In genomic region chr7:107622429-107622828, GRCh38 we compare ENCODE assay signal across 11 cellular contexts. TPM values are rescaled to one million over a fixed set of nuclear protein-coding genes. Genes with fewer than 3 reads are reported as not detected.
DNase-seq lines count a peak whose midpoint lies in the region; ATAC-seq, FAIRE-seq and TF ChIP-seq lines count a peak whose summit lies in the region.
"Had no signal": no experiment of that assay in that cellular context is flagged by ENCODE, and none has a peak within 500 bp of the region (broad histone marks: within the 10 kb centered on the region; RNA-seq: fewer than 3 reads in every experiment).

No MANE protein-coding gene starts in this region.

- no peaks in the 10 kb centered on the region for H3K4me1 Mint-ChIP-seq in endodermal cell
- H3K4me1 Mint-ChIP-seq: neural progenitor cell had no signal

- no peaks in the 10 kb centered on the region for H3K9me3 ChIP-seq in right cardiac atrium (ENCODE audit: control insufficient read depth, low read length)
- H3K9me3 ChIP-seq in endodermal cell (ENCODE audit: control insufficient read depth, low read length) = no peaks in the 10 kb centered on the region
- no peaks in the 10 kb centered on the region for H3K9me3 ChIP-seq in thyroid gland

- peak; percentile 60 for DNase-seq in AG04449 (ENCODE audit: low read depth, low spot score)
- peak; percentile 17 for DNase-seq in H54 (ENCODE audit: insufficient read length, low spot score)
- DNase-seq in SKM-1 treated with dmso at 0.1 percent for 144 hours (lab: John Stamatoyannopoulos, UW; ENCODE audit: unreplicated experiment) = peak; percentile 93
- no peak for DNase-seq in right cardiac atrium
- no peak for DNase-seq in NCI-H2196 (lab: John Stamatoyannopoulos, UW; ENCODE audit: unreplicated experiment)
- no peak for DNase-seq in dorsolateral prefrontal cortex
- no peak for DNase-seq in endodermal cell
- DNase-seq in thyroid gland = no peak

- TF ChIP-seq CTCF in AG04449 (IDR thresholded peaks at IDR 0.05; ENCODE audit: insufficient read depth, low read length, missing control alignments) (no peak), dorsolateral prefrontal cortex (IDR thresholded peaks at IDR 0.05 in 54 of 56, conservative IDR thresholded peaks at IDR 0.05 in 2 of 56; ENCODE audit: low read depth in 1 of 56, partially characterized antibody in 56 of 56) (no peak), endodermal cell (conservative IDR thresholded peaks at IDR 0.05) (no peak), thyroid gland (IDR thresholded peaks at IDR 0.05) (no peak)

- H3K27me3 ChIP-seq in right cardiac atrium (ENCODE audit: control insufficient read depth, insufficient read depth) = no peaks in the 10 kb centered on the region
- H3K27me3 ChIP-seq in dorsolateral prefrontal cortex = no peaks in the 10 kb centered on the region
- H3K27me3 ChIP-seq in endodermal cell (ENCODE audit: control insufficient read depth, insufficient read depth, low read length, poor library complexity, severe bottlenecking) = no peaks in the 10 kb centered on the region
- H3K27me3 ChIP-seq in thyroid gland = no peaks in the 10 kb centered on the region
- H3K27me3 ChIP-seq: neural progenitor cell had no signal

- FAIRE-seq in H54 (lab: Jason Lieb, UNC) = peak; percentile 81
- FAIRE-seq: D721Med had no signal

- no peaks in the 10 kb centered on the region for H3K27me3 Mint-ChIP-seq in endodermal cell (ENCODE audit: insufficient read depth)

- H3K36me3 ChIP-seq in endodermal cell (ENCODE audit: control insufficient read depth, insufficient read depth, low read length) = peaks cover 27% of the 10 kb centered on the region
- no peaks in the 10 kb centered on the region for H3K36me3 ChIP-seq in thyroid gland
- H3K36me3 ChIP-seq: neural progenitor cell had no signal

- H3K27ac Mint-ChIP-seq in endodermal cell = no peak overlapping the region
- H3K27ac Mint-ChIP-seq: neural progenitor cell; T-helper 2 cell treated with Interferon-gamma antibody and Interleukin-4, amounts not matched to agents 5 μg/mL and 100 μg/mL, for 36 hours had no signal

- WGBS in right cardiac atrium = 64% methylated on average over 1 of the region's 1 CpG
- 89 to 91% methylated on average over 1 of the region's 1 CpG for WGBS in endodermal cell (ENCODE audit: insufficient coverage in 1 of 2, insufficient read length in 1 of 2), 2 experiments
- 78 to 86% methylated on average over 1 of the region's 1 CpG for WGBS in thyroid gland, 2 donors

- no peak overlapping the region for H3K4me3 Mint-ChIP-seq in endodermal cell
- H3K4me3 Mint-ChIP-seq: neural progenitor cell; T-helper 2 cell treated with Interferon-gamma antibody and Interleukin-4, amounts not matched to agents 5 μg/mL and 100 μg/mL, for 36 hours had no signal

- no peaks in the 10 kb centered on the region for H3K9me3 Mint-ChIP-seq in endodermal cell
- H3K9me3 Mint-ChIP-seq: neural progenitor cell had no signal

- H3K9ac ChIP-seq in endodermal cell (ENCODE audit: extremely low read depth, low read length, poor library complexity, severe bottlenecking) = no peak overlapping the region
- H3K9ac ChIP-seq: neural progenitor cell had no signal

- POLR2A ChIA-PET in AG04449 (lab: Yijun Ruan, JAX) = no interaction called here

- no peak overlapping the region for H3K27ac ChIP-seq in right cardiac atrium (ENCODE audit: low read length)
- H3K27ac ChIP-seq in dorsolateral prefrontal cortex = peak overlapping the region in 6 of 59 donors; percentile 3 to 61 (median 26)
- H3K27ac ChIP-seq in endodermal cell (ENCODE audit: low read depth, low read length) = no peak overlapping the region
- H3K27ac ChIP-seq in thyroid gland = no peak overlapping the region
- H3K27ac ChIP-seq: neural progenitor cell had no signal

- CTCF ChIA-PET in AG04449 (lab: Yijun Ruan, JAX) = no interaction called here

- no peak overlapping the region for H3K4me3 ChIP-seq in AG04449 (ENCODE audit: low read depth, low read length)
- H3K4me3 ChIP-seq in right cardiac atrium (ENCODE audit: low read length) = no peak overlapping the region
- H3K4me3 ChIP-seq in dorsolateral prefrontal cortex = no peak overlapping the region
- H3K4me3 ChIP-seq in endodermal cell (ENCODE audit: low read length) = no peak overlapping the region
- H3K4me3 ChIP-seq in thyroid gland (replicated peaks in 1 of 3) = no peak overlapping the region
- H3K4me3 ChIP-seq: neural progenitor cell had no signal

- TF ChIP-seq POLR2A in H54 (IDR thresholded peaks at IDR 0.05; ENCODE audit: low read depth, low read length) (no peak), thyroid gland (IDR thresholded peaks at IDR 0.05) (no peak)

- intact Hi-C loops in right cardiac atrium (cut with DNase I) = no loop called here
- intact Hi-C loops in dorsolateral prefrontal cortex (cut with DNase I) = no loop called here
- intact Hi-C loops in thyroid gland (cut with DNase I) = no loop called here

- ATAC-seq in right cardiac atrium = peak; percentile 55 to 60

- no peaks in the 10 kb centered on the region for H3K4me1 ChIP-seq in right cardiac atrium (ENCODE audit: control insufficient read depth, insufficient read depth, low read length)
- no peaks in the 10 kb centered on the region for H3K4me1 ChIP-seq in endodermal cell (ENCODE audit: control insufficient read depth, insufficient read depth, low read length)
- no peaks in the 10 kb centered on the region for H3K4me1 ChIP-seq in thyroid gland
- H3K4me1 ChIP-seq: neural progenitor cell had no signal

- H3K36me3 Mint-ChIP-seq in endodermal cell (ENCODE audit: low read depth) = no peaks in the 10 kb centered on the region
- H3K36me3 Mint-ChIP-seq: neural progenitor cell had no signal

RNA-seq across cellular contexts. Expression of gene SLC26A4, which starts 38.2 kb away (rescaled TPM):
- under 1 TPM; 0.32 to 0.84 (median 0.47) TPM for total RNA-seq in right cardiac atrium
- polyA plus RNA-seq in right cardiac atrium = 0.23 TPM
- total RNA-seq in dorsolateral prefrontal cortex = 10 to 100 TPM in 74 of 120 experiments, 1 to 10 TPM in 46; 3.9 to 24.3 (median 11.0) TPM
- under 1 TPM in 1 of 2 donors, not detected in 1; 0.42 TPM for total RNA-seq in endodermal cell
- not detected for polyA plus RNA-seq in endodermal cell (2013, experiment 1 of 2)
- polyA plus RNA-seq in endodermal cell (2013, experiment 2 of 2) = 0.17 TPM
- 100 to 1,000 TPM; 193 to 299 (median 254) TPM for total RNA-seq in thyroid gland

RNA-seq across cellular contexts. Expression of gene BCAP29, which starts 42.4 kb away (rescaled TPM):
- total RNA-seq in right cardiac atrium (100 to 1,000 TPM in 2 of 4 donors, 10 to 100 TPM in 2; 91.8 to 107 (median 103) TPM), dorsolateral prefrontal cortex (100 to 1,000 TPM in 94 of 120 experiments, 10 to 100 TPM in 26; 61.4 to 148 (median 112) TPM), endodermal cell (10 to 100 TPM; 39.5 to 46.0 TPM), thyroid gland (100 to 1,000 TPM; 217 to 276 (median 221) TPM)
- 53.8 TPM for polyA plus RNA-seq in right cardiac atrium
- 31.8 TPM for polyA plus RNA-seq in endodermal cell (2013, experiment 1 of 2)
- 38.3 TPM for polyA plus RNA-seq in endodermal cell (2013, experiment 2 of 2)

RNA-seq across cellular contexts. Expression of gene DUS4L, which starts 58.7 kb away (rescaled TPM):
- total RNA-seq in right cardiac atrium (1 to 10 TPM; 6.8 to 8.4 (median 7.9) TPM), dorsolateral prefrontal cortex (10 to 100 TPM in 76 of 120 experiments, 1 to 10 TPM in 44; 5.6 to 15.9 (median 10.8) TPM), endodermal cell (10 to 100 TPM; 13.2 to 18.0 TPM), thyroid gland (10 to 100 TPM; 14.6 to 16.9 (median 16.1) TPM)
- polyA plus RNA-seq in right cardiac atrium = 6.1 TPM
- 16.8 TPM for polyA plus RNA-seq in endodermal cell (2013, experiment 1 of 2)
- polyA plus RNA-seq in endodermal cell (2013, experiment 2 of 2) = 14.1 TPM

RNA-seq across cellular contexts. Expression of gene COG5, which starts 58.7 kb away (rescaled TPM):
- total RNA-seq in right cardiac atrium (10 to 100 TPM; 40.6 to 59.2 (median 46.7) TPM), dorsolateral prefrontal cortex (10 to 100 TPM; 37.1 to 87.3 (median 52.6) TPM), endodermal cell (10 to 100 TPM; 25.5 to 34.7 TPM), thyroid gland (100 to 1,000 TPM; 108 to 268 (median 148) TPM)
- 18.5 TPM for polyA plus RNA-seq in right cardiac atrium
- polyA plus RNA-seq in endodermal cell (2013, experiment 1 of 2) = 29.6 TPM
- polyA plus RNA-seq in endodermal cell (2013, experiment 2 of 2) = 25.3 TPM

Comparison
In these comparisons a context has a peak if more than half of its experiments do, and no peak if none do; other contexts are left out.
1. DNase-seq: peak in AG04449 (single experiment), H54 (single experiment) and SKM-1 treated with dmso at 0.1 percent for 144 hours (single experiment); none in right cardiac atrium (0 of 3), NCI-H2196 (single experiment), dorsolateral prefrontal cortex (0 of 10), endodermal cell (single experiment) and thyroid gland (0 of 2).
2. RNA of gene SLC26A4, which starts 38.2 kb away (total RNA-seq): 193 to 299 TPM in thyroid gland; 3.9 to 24.3 TPM in dorsolateral prefrontal cortex, 0.32 to 0.84 TPM in right cardiac atrium and 0.42 TPM in endodermal cell; every median in the first group is over 4 times any median in the second.